In genomic region chr5:172274951-172275753, GRCh38 we compare ENCODE assay signal across 9 cellular contexts. TPM values are rescaled to one million over a fixed set of nuclear protein-coding genes. Genes with fewer than 3 reads are reported as not detected.
A peak's percentile ranks its signal among the peaks of the same experiment; 100 is the strongest.
DNase-seq lines count a peak whose midpoint lies in the region; ATAC-seq and TF ChIP-seq lines count a peak whose summit lies in the region.
"Had no signal": no experiment of that assay in that cellular context is flagged by ENCODE, and none has a peak within 500 bp of the region (broad histone marks: within the 10 kb centered on the region; RNA-seq: fewer than 3 reads in every experiment).

No MANE protein-coding gene starts in this region.

- H3K27me3 ChIP-seq in endodermal cell (ENCODE audit: control insufficient read depth, insufficient read depth, low read length, poor library complexity, severe bottlenecking) (no peaks in the 10 kb centered on the region), hepatocyte (no peaks in the 10 kb centered on the region)
- H3K27me3 ChIP-seq: ascending aorta had no signal

- H3K9ac ChIP-seq in endodermal cell (ENCODE audit: extremely low read depth, low read length, poor library complexity, severe bottlenecking), result no peak overlapping the region

- no peak overlapping the region for H3K4me3 ChIP-seq in endodermal cell (ENCODE audit: low read length)
- no peak overlapping the region for H3K4me3 ChIP-seq in coronary artery
- no peak overlapping the region for H3K4me3 ChIP-seq in hepatocyte
- H3K4me3 ChIP-seq: ascending aorta had no signal

- H3K27ac ChIP-seq in endodermal cell (ENCODE audit: low read depth, low read length), result no peak overlapping the region
- no peak overlapping the region for H3K27ac ChIP-seq in coronary artery
- H3K27ac ChIP-seq in hepatocyte, result no peak overlapping the region
- H3K27ac ChIP-seq: ascending aorta had no signal

- peak; percentile 82 for DNase-seq in activated CD4-positive, alpha-beta T cell treated with anti-CD3 and anti-CD28 coated beads for 48 hours
- no peak for DNase-seq in endodermal cell
- DNase-seq in stimulated activated CD8-positive, alpha-beta memory T cell treated with anti-CD3 and anti-CD28 coated beads, Interleukin-15, amount 100 ng/mL, for 24 hours (ENCODE audit: low read depth), result peak; percentile 3
- no peak for DNase-seq in NCI-H526 treated with DMSO at 0.1 percent for 48 hours (lab: John Stamatoyannopoulos, UW)
- no peak for DNase-seq in coronary artery (ENCODE audit: low spot score)
- DNase-seq in hepatocyte (ENCODE audit: low spot score), result no peak
- DNase-seq in HT-29 (ENCODE audit: low spot score), result no peak

- no peak overlapping the region for H2AFZ ChIP-seq in hepatocyte

- no peaks in the 10 kb centered on the region for H3K4me1 ChIP-seq in endodermal cell (ENCODE audit: control insufficient read depth, insufficient read depth, low read length)
- no peaks in the 10 kb centered on the region for H3K4me1 ChIP-seq in hepatocyte (ENCODE audit: insufficient read depth)
- H3K4me1 ChIP-seq: ascending aorta had no signal

- H3K27ac Mint-ChIP-seq in endodermal cell, result peak overlapping the region; percentile 64

- H4K20me1 ChIP-seq in hepatocyte (ENCODE audit: insufficient read depth, poor library complexity, severe bottlenecking), result peaks cover 85% of the 10 kb centered on the region

- peaks cover 15% of the 10 kb centered on the region for H3K4me1 Mint-ChIP-seq in endodermal cell

- no peaks in the 10 kb centered on the region for H3K9me2 ChIP-seq in hepatocyte (replicated peaks; ENCODE audit: insufficient read depth)

- H3K36me3 Mint-ChIP-seq in endodermal cell (ENCODE audit: low read depth), result peaks cover 17% of the 10 kb centered on the region

- WGBS in endodermal cell (ENCODE audit: insufficient coverage in 1 of 2, insufficient read length in 1 of 2), 2 experiments, result 84 to 86% methylated on average over 12 to 14 of the region's 14 CpGs
- WGBS in hepatocyte (ENCODE audit: low lambda C conversion rate, missing lambda C conversion rate), result 91% methylated on average over 14 of the region's 14 CpGs

- H3K4me3 Mint-ChIP-seq in endodermal cell, result no peak overlapping the region

- TF ChIP-seq CTCF in endodermal cell (conservative IDR thresholded peaks at IDR 0.05) (no peak), coronary artery (IDR thresholded peaks at IDR 0.05) (no peak), hepatocyte (IDR thresholded peaks at IDR 0.05; ENCODE audit: poor library complexity) (no peak)

- H3K9me3 Mint-ChIP-seq in endodermal cell, result no peaks in the 10 kb centered on the region

- H3K36me3 ChIP-seq in endodermal cell (ENCODE audit: control insufficient read depth, insufficient read depth, low read length) (peaks cover 18% of the 10 kb centered on the region), hepatocyte (replicated peaks; ENCODE audit: insufficient read depth, low read depth) (no peaks in the 10 kb centered on the region)
- H3K36me3 ChIP-seq: ascending aorta had no signal

- no peaks in the 10 kb centered on the region for H3K27me3 Mint-ChIP-seq in endodermal cell (ENCODE audit: insufficient read depth)

- no peak overlapping the region for H3K4me2 ChIP-seq in hepatocyte

- peak; percentile 55 for ATAC-seq in HG02870 (IDR thresholded peaks at IDR 0.05; ENCODE audit: unreplicated experiment)

- H3K9me3 ChIP-seq in endodermal cell (ENCODE audit: control insufficient read depth, low read length) (no peaks in the 10 kb centered on the region), hepatocyte (ENCODE audit: low read depth) (no peaks in the 10 kb centered on the region)
- H3K9me3 ChIP-seq: ascending aorta had no signal

- H3K79me2 ChIP-seq in hepatocyte, result peaks cover 100% of the 10 kb centered on the region

RNA-seq across cellular contexts. Expression of gene UBTD2, which starts 8.4 kb away (rescaled TPM):
- total RNA-seq in endodermal cell (10 to 100 TPM; 30.4 to 30.5 TPM), hepatocyte (45.4 and 51.7 TPM in 2 replicates)
- polyA plus RNA-seq in endodermal cell (2013, experiment 1 of 2), result 59.9 TPM
- 57.9 TPM for polyA plus RNA-seq in endodermal cell (2013, experiment 2 of 2)
- polyA plus RNA-seq in hepatocyte, result 21.6 and 27.4 TPM in 2 replicates
- 5.9 and 9.0 TPM in 2 replicates for total RNA-seq in HT-29 (2014; rRNA removed; shearing (Covaris generic))

Comparison
In these comparisons a context has a peak if more than half of its experiments do, and no peak if none do; other contexts are left out.
1. DNase-seq: peak in activated CD4-positive, alpha-beta T cell treated with anti-CD3 and anti-CD28 coated beads for 48 hours (single experiment) and stimulated activated CD8-positive, alpha-beta memory T cell treated with anti-CD3 and anti-CD28 coated beads, Interleukin-15, amount 100 ng/mL, for 24 hours (single experiment); none in endodermal cell (single experiment), NCI-H526 treated with DMSO at 0.1 percent for 48 hours (single experiment), coronary artery (single experiment), hepatocyte (single experiment) and HT-29 (single experiment).